In genomic region chr9:135135927-135136311, GRCh38 we compare ENCODE assay signal across 23 cellular contexts. TPM values are rescaled to one million over a fixed set of nuclear protein-coding genes. Genes with fewer than 3 reads are reported as not detected.
"Had no signal": no experiment of that assay in that cellular context is flagged by ENCODE, and none has a peak within 500 bp of the region (broad histone marks: within the 10 kb centered on the region; RNA-seq: fewer than 3 reads in every experiment).

No MANE protein-coding gene starts in this region.

- DNase-seq: esophagus squamous epithelium; foreskin fibroblast; head of caudate nucleus; kidney; left cardiac atrium; mammary epithelial cell; natural killer cell; nucleus accumbens; right lobe of liver; stimulated activated CD4-positive, alpha-beta T cell treated with anti-CD3 and anti-CD28 coated beads, Interleukin-4, amount 100 ng/mL, for 1 hour; stimulated activated CD8-positive, alpha-beta memory T cell treated with anti-CD3 and anti-CD28 coated beads, Interleukin-4, amount 100 ng/mL, for 48 hours; stimulated activated naive CD8-positive, alpha-beta T cell treated with anti-CD3 and anti-CD28 coated beads, Interleukin-15, Interleukin-2, amounts not matched to agents 100 U/mL and 50 U/mL, for 24 hours; tibial artery; upper lobe of left lung; uterus had no signal

- H3K4me1 Mint-ChIP-seq: natural killer cell; stimulated activated effector memory CD8-positive, alpha-beta T cell treated with anti-CD3 and anti-CD28 coated beads, Interleukin-12 subunit alpha, Interleukin-12 subunit beta, amount 100 ng/mL, for 72 hours had no signal

- H3K27ac ChIP-seq: esophagus squamous epithelium, hepatocyte, pancreas, right lobe of liver, suprapubic skin, tibial artery, upper lobe of left lung, uterus had no signal

- H3K9me3 Mint-ChIP-seq: dendritic cell treated with granulocyte-macrophage colony-stimulating factor and Interleukin-4, amounts not matched to agents 40 ng/mL and 50 ng/mL, for 4 days; natural killer cell; stimulated activated effector memory CD8-positive, alpha-beta T cell treated with anti-CD3 and anti-CD28 coated beads, Interleukin-12 subunit alpha, Interleukin-12 subunit beta, amount 100 ng/mL, for 72 hours had no signal

- H3K36me3 Mint-ChIP-seq: natural killer cell; stimulated activated effector memory CD8-positive, alpha-beta T cell treated with anti-CD3 and anti-CD28 coated beads, Interleukin-12 subunit alpha, Interleukin-12 subunit beta, amount 100 ng/mL, for 72 hours had no signal

- H3K4me3 Mint-ChIP-seq: dendritic cell treated with granulocyte-macrophage colony-stimulating factor and Interleukin-4, amounts not matched to agents 40 ng/mL and 50 ng/mL, for 4 days; natural killer cell; stimulated activated effector memory CD8-positive, alpha-beta T cell treated with anti-CD3 and anti-CD28 coated beads, Interleukin-12 subunit alpha, Interleukin-12 subunit beta, amount 100 ng/mL, for 72 hours had no signal

- H3K4me1 ChIP-seq: pancreas, right lobe of liver, upper lobe of left lung had no signal

- H3K4me2 ChIP-seq: hepatocyte had no signal

- H3K36me3 ChIP-seq: esophagus squamous epithelium, pancreas, right lobe of liver, suprapubic skin, tibial artery, upper lobe of left lung, uterus had no signal

- H3K4me3 ChIP-seq: esophagus squamous epithelium, hepatocyte, pancreas, right lobe of liver, suprapubic skin, tibial artery, upper lobe of left lung, uterus had no signal

- H3K27ac Mint-ChIP-seq: dendritic cell treated with granulocyte-macrophage colony-stimulating factor and Interleukin-4, amounts not matched to agents 40 ng/mL and 50 ng/mL, for 4 days; natural killer cell; progenitor cell of endocrine pancreas; stimulated activated effector memory CD8-positive, alpha-beta T cell treated with anti-CD3 and anti-CD28 coated beads, Interleukin-12 subunit alpha, Interleukin-12 subunit beta, amount 100 ng/mL, for 72 hours had no signal

- ATAC-seq: natural killer cell; pancreas; right lobe of liver; stimulated activated effector memory CD8-positive, alpha-beta T cell treated with anti-CD3 and anti-CD28 coated beads, Interleukin-12 subunit alpha, Interleukin-12 subunit beta, amount 100 ng/mL, for 72 hours; stimulated activated naive CD8-positive, alpha-beta T cell treated with anti-CD3 and anti-CD28 coated beads, Interleukin-15, Interleukin-2, amounts not matched to agents 100 U/mL and 50 U/mL, for 24 hours had no signal

- H3K27me3 ChIP-seq: hepatocyte, pancreas, right lobe of liver, upper lobe of left lung, uterus had no signal

- H3K9me3 ChIP-seq: pancreas, right lobe of liver, suprapubic skin, upper lobe of left lung, uterus had no signal

RNA-seq across cellular contexts. Expression of gene OLFM1, which starts 48.5 kb away (rescaled TPM):
- total RNA-seq: epithelial cell of proximal tubule, myocyte had no signal
